ENCODE assay signal across 1 cellular context in the genomic region with DNA sequence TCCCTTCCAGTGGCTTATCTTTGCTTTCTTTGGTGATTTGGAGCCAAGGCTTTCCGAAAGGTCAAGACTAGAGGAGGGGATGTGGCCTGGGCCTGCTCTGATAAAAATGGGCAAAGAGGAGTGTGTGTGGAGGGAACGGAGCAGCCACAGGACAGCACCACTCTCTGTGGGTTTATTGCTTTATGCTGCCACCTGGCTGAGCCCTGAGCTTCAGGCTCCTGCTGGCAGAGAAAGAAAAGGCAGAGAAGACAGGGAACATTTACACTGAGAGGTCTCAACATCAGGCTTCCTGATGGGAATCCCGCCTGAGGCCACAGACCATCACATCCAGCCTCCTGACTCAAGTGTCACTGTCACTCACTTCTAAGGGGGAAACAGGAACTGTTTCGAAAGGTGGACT.
TF ChIP-seq lines count a peak whose summit lies in the region.

No MANE protein-coding gene starts in this region.

TF ChIP-seq in endothelial cell of umbilical vein, 7 proteins besides CTCF, POLR2A, EP300 and RAD21 (continued from another document):
- TF ChIP-seq EZH2 (IDR thresholded peaks at IDR 0.05; ENCODE audit: borderline replicate concordance, low read depth, low read length, severe bottlenecking) (no peak), JUN (IDR thresholded peaks at IDR 0.05; ENCODE audit: borderline replicate concordance, insufficient read depth, insufficient read length, low read depth) (no peak), POLR2AphosphoS5 (IDR thresholded peaks at IDR 0.05; ENCODE audit: insufficient read depth, low read depth, low read length) (no peak)
- TF ChIP-seq, protein P1, sequence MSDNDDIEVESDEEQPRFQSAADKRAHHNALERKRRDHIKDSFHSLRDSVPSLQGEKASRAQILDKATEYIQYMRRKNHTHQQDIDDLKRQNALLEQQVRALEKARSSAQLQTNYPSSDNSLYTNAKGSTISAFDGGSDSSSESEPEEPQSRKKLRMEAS (IDR thresholded peaks at IDR 0.05; ENCODE audit: insufficient read depth, insufficient read length): no peak
